26 cellular contexts compared by ENCODE assay signal in genomic region chr12:91988076-91988475, GRCh38.
A peak's percentile ranks its signal among the peaks of the same experiment; 100 is the strongest.
DNase-seq lines count a peak whose midpoint lies in the region; TF ChIP-seq lines count a peak whose summit lies in the region.
"Had no signal": no experiment of that assay in that cellular context is flagged by ENCODE, and none has a peak within 500 bp of the region (broad histone marks: within the 10 kb centered on the region; RNA-seq: fewer than 3 reads in every experiment).

No MANE protein-coding gene starts in this region.

- H3K4me1 ChIP-seq in parathyroid adenoma (peaks cover 10% of the 10 kb centered on the region), OCI-LY7 (ENCODE audit: insufficient read depth, low read length, poor library complexity, severe bottlenecking) (no peaks in the 10 kb centered on the region)

- no peaks in the 10 kb centered on the region for H4K20me1 ChIP-seq in OCI-LY7 (ENCODE audit: insufficient read depth, low read length)

- H3K4me3 ChIP-seq in parathyroid adenoma (ENCODE audit: low read depth, low read length) (no peak overlapping the region), OCI-LY7 (ENCODE audit: low read depth, low read length, poor library complexity, severe bottlenecking) (no peak overlapping the region)
- H3K4me3 ChIP-seq: dorsolateral prefrontal cortex had no signal

- no peak overlapping the region for H3K9ac ChIP-seq in parathyroid adenoma

- peak overlapping the region in 3 of 5 experiments; percentile 33 to 48 (median 38) for H3K27ac Mint-ChIP-seq in brain
- H3K27ac Mint-ChIP-seq in activated naive CD8-positive, alpha-beta T cell treated with anti-CD3 and anti-CD28 coated beads for 36 hours, result no peak overlapping the region
- H3K27ac Mint-ChIP-seq: activated T-helper 17 cell treated with anti-CD3 and anti-CD28 coated beads, Interleukin-2, amount 50 U/mL, for 72 hours; CD4-positive, alpha-beta memory T cell; HFFc6; stimulated activated naive B cell treated with anti-CD40 and anti-IgM and Interleukin-4, amounts not matched to agents 10 μg/mL and 1 μg/mL and 100 μg/mL, for 72 hours had no signal

- BruUV-seq in OCI-LY7 (replicated peaks; lab: Mats Ljungman, UMichigan), result no TSS peak

- intact Hi-C loops in OCI-LY7 (cut with micrococcal nuclease; ENCODE audit: unreplicated experiment), result no loop called here

- POLR2A ChIA-PET in OCI-LY7 (lab: Charles Lee), result no interaction called here

- no peaks in the 10 kb centered on the region for H3K9me2 ChIP-seq in OCI-LY7 (ENCODE audit: insufficient read depth, low read length)

- H3K36me3 ChIP-seq in parathyroid adenoma (ENCODE audit: control insufficient read depth, insufficient read depth, low read length), result no peaks in the 10 kb centered on the region
- no peaks in the 10 kb centered on the region for H3K36me3 ChIP-seq in OCI-LY7 (ENCODE audit: insufficient read depth, low read length)
- H3K36me3 ChIP-seq: brain microvascular endothelial cell had no signal

- peak; percentile 44 for DNase-seq in HT1080 (ENCODE audit: low read depth)
- peak; percentile 48 for DNase-seq in globus pallidus (ENCODE audit: low spot score)
- DNase-seq in T-helper 9 cell, result no peak
- no peak for DNase-seq in NCI-H82 treated with DMSO at 0.1 percent for 48 hours (lab: John Stamatoyannopoulos, UW; ENCODE audit: unreplicated experiment)
- no peak for DNase-seq in OCI-LY7 (ENCODE audit: low spot score)
- no peak for DNase-seq in activated naive CD8-positive, alpha-beta T cell treated with anti-CD3 and anti-CD28 coated beads for 36 hours
- DNase-seq: activated CD4-positive, alpha-beta T cell treated with anti-CD3 and anti-CD28 coated beads, Interleukin-2, amount 50 U/mL, for 1 hour; brain microvascular endothelial cell; CD4-positive, alpha-beta memory T cell; DMS153; dorsolateral prefrontal cortex; GDM1; HFFc6; MM.1S; NCI-H146; NCI-H2171 treated with DMSO at 0.1 percent for 48 hours; NCI-H774; OCI-M1; SIG-M5; stimulated activated CD4-positive, alpha-beta T cell treated with anti-CD3 and anti-CD28 coated beads, Interleukin-1b, Interleukin-23, amount 100 ng/mL, for 48 hours; stimulated activated naive B cell treated with anti-CD40 and anti-IgM and Interleukin-4, amounts not matched to agents 10 μg/mL and 1 μg/mL and 100 μg/mL, for 72 hours; trophoblast cell had no signal

- no peaks in the 10 kb centered on the region for H3K9me3 ChIP-seq in parathyroid adenoma (ENCODE audit: control insufficient read depth, low read length)
- H3K9me3 ChIP-seq in OCI-LY7 (ENCODE audit: low read length), result no peaks in the 10 kb centered on the region

- H3K36me3 Mint-ChIP-seq in brain, result no peaks in the 10 kb centered on the region
- H3K36me3 Mint-ChIP-seq in activated naive CD8-positive, alpha-beta T cell treated with anti-CD3 and anti-CD28 coated beads for 36 hours, result peaks cover 8% of the 10 kb centered on the region
- H3K36me3 Mint-ChIP-seq: CD4-positive, alpha-beta memory T cell; stimulated activated naive B cell treated with anti-CD40 and anti-IgM and Interleukin-4, amounts not matched to agents 10 μg/mL and 1 μg/mL and 100 μg/mL, for 72 hours had no signal

- H3K9me3 Mint-ChIP-seq in brain, result no peaks in the 10 kb centered on the region
- H3K9me3 Mint-ChIP-seq in activated naive CD8-positive, alpha-beta T cell treated with anti-CD3 and anti-CD28 coated beads for 36 hours, result peaks cover 2% of the 10 kb centered on the region
- H3K9me3 Mint-ChIP-seq: activated T-helper 17 cell treated with anti-CD3 and anti-CD28 coated beads, Interleukin-2, amount 50 U/mL, for 72 hours; CD4-positive, alpha-beta memory T cell; HFFc6; stimulated activated naive B cell treated with anti-CD40 and anti-IgM and Interleukin-4, amounts not matched to agents 10 μg/mL and 1 μg/mL and 100 μg/mL, for 72 hours had no signal

- H3K27ac ChIP-seq in parathyroid adenoma (no peak overlapping the region), OCI-LY7 (ENCODE audit: low read depth, low read length, poor library complexity, severe bottlenecking) (no peak overlapping the region)
- H3K27ac ChIP-seq: brain microvascular endothelial cell, dorsolateral prefrontal cortex had no signal

- no peaks in the 10 kb centered on the region for H3K79me2 ChIP-seq in parathyroid adenoma
- no peaks in the 10 kb centered on the region for H3K79me2 ChIP-seq in OCI-LY7 (ENCODE audit: insufficient read depth, low read depth, low read length)

- CTCF ChIA-PET in OCI-LY7 (lab: Charles Lee; ENCODE audit: unreplicated experiment), result interaction anchor here (0.5 kb wide), 1 partner anchor 110 kb away, joined by 3 read pairs; no protein-coding TSS in a partner anchor

- H3K27me3 Mint-ChIP-seq in brain, result no peaks in the 10 kb centered on the region
- H3K27me3 Mint-ChIP-seq in activated naive CD8-positive, alpha-beta T cell treated with anti-CD3 and anti-CD28 coated beads for 36 hours, result no peaks in the 10 kb centered on the region
- H3K27me3 Mint-ChIP-seq: activated naive CD8-positive, alpha-beta T cell; activated T-helper 17 cell treated with anti-CD3 and anti-CD28 coated beads, Interleukin-2, amount 50 U/mL, for 72 hours; CD4-positive, alpha-beta memory T cell; stimulated activated naive B cell treated with anti-CD40 and anti-IgM and Interleukin-4, amounts not matched to agents 10 μg/mL and 1 μg/mL and 100 μg/mL, for 72 hours had no signal

- H3K4me2 ChIP-seq in parathyroid adenoma (ENCODE audit: low read length) (no peak overlapping the region), OCI-LY7 (ENCODE audit: low read length) (no peak overlapping the region)

- H2AFZ ChIP-seq in parathyroid adenoma (peak overlapping the region; percentile 19), OCI-LY7 (ENCODE audit: low read length) (no peak overlapping the region)

- TF ChIP-seq CTCF in brain (conservative IDR thresholded peaks at IDR 0.05) (no peak), parathyroid adenoma (IDR thresholded peaks at IDR 0.05) (no peak), OCI-LY7 (conservative IDR thresholded peaks at IDR 0.05; ENCODE audit: low read length) (no peak)

- no peak overlapping the region for H3K4me3 Mint-ChIP-seq in brain
- no peak overlapping the region for H3K4me3 Mint-ChIP-seq in activated naive CD8-positive, alpha-beta T cell treated with anti-CD3 and anti-CD28 coated beads for 36 hours
- H3K4me3 Mint-ChIP-seq: activated naive CD8-positive, alpha-beta T cell; activated T-helper 17 cell treated with anti-CD3 and anti-CD28 coated beads, Interleukin-2, amount 50 U/mL, for 72 hours; CD4-positive, alpha-beta memory T cell; HFFc6; stimulated activated naive B cell treated with anti-CD40 and anti-IgM and Interleukin-4, amounts not matched to agents 10 μg/mL and 1 μg/mL and 100 μg/mL, for 72 hours had no signal

- no peaks in the 10 kb centered on the region for H3K27me3 ChIP-seq in parathyroid adenoma (ENCODE audit: control insufficient read depth, insufficient read depth, low read length)
- H3K27me3 ChIP-seq: brain microvascular endothelial cell, dorsolateral prefrontal cortex had no signal

- peaks cover 72% of the 10 kb centered on the region for H3K4me1 Mint-ChIP-seq in brain
- H3K4me1 Mint-ChIP-seq in activated naive CD8-positive, alpha-beta T cell treated with anti-CD3 and anti-CD28 coated beads for 36 hours, result peaks cover 44% of the 10 kb centered on the region
- H3K4me1 Mint-ChIP-seq: stimulated activated naive B cell treated with anti-CD40 and anti-IgM and Interleukin-4, amounts not matched to agents 10 μg/mL and 1 μg/mL and 100 μg/mL, for 72 hours had no signal

Comparison
In these comparisons a context has a peak if more than half of its experiments do, and no peak if none do; other contexts are left out.
1. DNase-seq: peak in HT1080 (single experiment) and globus pallidus (single experiment); none in T-helper 9 cell (single experiment), NCI-H82 treated with DMSO at 0.1 percent for 48 hours (single experiment), OCI-LY7 (single experiment) and activated naive CD8-positive, alpha-beta T cell treated with anti-CD3 and anti-CD28 coated beads for 36 hours (single experiment).